Comparison of ENCODE assay signal across 24 cellular contexts in genomic region chr13:47800593-47800992, GRCh38.
A peak's percentile ranks its signal among the peaks of the same experiment; 100 is the strongest.
DNase-seq lines count a peak whose midpoint lies in the region; ATAC-seq lines count a peak whose summit lies in the region.
"Had no signal": no experiment of that assay in that cellular context is flagged by ENCODE, and none has a peak within 500 bp of the region (broad histone marks: within the 10 kb centered on the region; RNA-seq: fewer than 3 reads in every experiment).

No MANE protein-coding gene starts in this region.

- DNase-seq in activated T-cell treated with anti-CD3 and anti-CD28 coated beads, Interleukin-2, amount 50 U/mL, for 72 hours = no peak
- DNase-seq in activated T-cell treated with anti-CD3 and anti-CD28 coated beads for 4 hours (no peak), T-helper 17 cell (no peak), T-cell (no peak)
- no peak for DNase-seq in stimulated activated naive CD8-positive, alpha-beta T cell treated with anti-CD3 and anti-CD28 coated beads, Interleukin-15, amount 100 ng/mL, for 72 hours
- no peak for DNase-seq in stimulated activated naive CD8-positive, alpha-beta T cell treated with anti-CD3 and anti-CD28 coated beads, Interleukin-15, Interleukin-2, amounts not matched to agents 100 U/mL and 50 U/mL, for 24 hours
- DNase-seq: 8988T; ACHN; BE2C; C1 segment of cervical spinal cord; CD4-positive, alpha-beta memory T cell; CD4-positive, CD25-positive, alpha-beta regulatory T cell; CD8-positive, alpha-beta memory T cell; COR-L47; DMS 273 treated with DMSO at 0.1 percent for 48 hours; DMS153; DMS53; DMS79; DND-41; EL; GDM1 had no signal

- no peaks in the 10 kb centered on the region for H3K9me3 ChIP-seq in T-helper 17 cell (ENCODE audit: control insufficient read depth, low read length, poor library complexity, severe bottlenecking)
- H3K9me3 ChIP-seq: BE2C had no signal

- H3K27me3 Mint-ChIP-seq in activated T-cell treated with anti-CD3 and anti-CD28 coated beads, Interleukin-2, amount 50 U/mL, for 72 hours (ENCODE audit: low read depth) = no peaks in the 10 kb centered on the region
- H3K27me3 Mint-ChIP-seq in stimulated activated naive CD8-positive, alpha-beta T cell treated with anti-CD3 and anti-CD28 coated beads, Interleukin-15, amount 100 ng/mL, for 72 hours = no peaks in the 10 kb centered on the region
- peaks cover 11% of the 10 kb centered on the region for H3K27me3 Mint-ChIP-seq in T-helper 17 cell
- peaks cover 0 to 2% of the 10 kb centered on the region in 2 donors for H3K27me3 Mint-ChIP-seq in T-cell

- H3K4me1 Mint-ChIP-seq in activated T-cell treated with anti-CD3 and anti-CD28 coated beads, Interleukin-2, amount 50 U/mL, for 72 hours (ENCODE audit: low read depth) = peaks cover 5% of the 10 kb centered on the region
- H3K4me1 Mint-ChIP-seq in stimulated activated naive CD8-positive, alpha-beta T cell treated with anti-CD3 and anti-CD28 coated beads, Interleukin-15, amount 100 ng/mL, for 72 hours = no peaks in the 10 kb centered on the region
- peaks cover 2% of the 10 kb centered on the region for H3K4me1 Mint-ChIP-seq in T-helper 17 cell
- H3K4me1 Mint-ChIP-seq in T-cell = no peaks in the 10 kb centered on the region
- H3K4me1 Mint-ChIP-seq: CD14-positive monocyte; CD4-positive, alpha-beta memory T cell; CD4-positive, CD25-positive, alpha-beta regulatory T cell; CD8-positive, alpha-beta memory T cell had no signal

- POLR2A ChIA-PET in T-cell (lab: Charles Lee) = no interaction called here

- H3K4me3 Mint-ChIP-seq in activated T-cell treated with anti-CD3 and anti-CD28 coated beads, Interleukin-2, amount 50 U/mL, for 72 hours = no peak overlapping the region
- H3K4me3 Mint-ChIP-seq in stimulated activated naive CD8-positive, alpha-beta T cell treated with anti-CD3 and anti-CD28 coated beads, Interleukin-15, amount 100 ng/mL, for 72 hours = no peak overlapping the region
- no peak overlapping the region for H3K4me3 Mint-ChIP-seq in T-helper 17 cell
- no peak overlapping the region for H3K4me3 Mint-ChIP-seq in T-cell
- H3K4me3 Mint-ChIP-seq: CD14-positive monocyte; CD4-positive, alpha-beta memory T cell; CD4-positive, CD25-positive, alpha-beta regulatory T cell; CD8-positive, alpha-beta memory T cell had no signal

- ATAC-seq in activated T-cell treated with anti-CD3 and anti-CD28 coated beads, Interleukin-2, amount 50 U/mL, for 72 hours (replicated peaks in 1 of 2) = peak; percentile 41 to 49
- peak; percentile 55 for ATAC-seq in stimulated activated naive CD8-positive, alpha-beta T cell treated with anti-CD3 and anti-CD28 coated beads, Interleukin-15, amount 100 ng/mL, for 72 hours
- no peak for ATAC-seq in stimulated activated naive CD8-positive, alpha-beta T cell treated with anti-CD3 and anti-CD28 coated beads, Interleukin-15, Interleukin-2, amounts not matched to agents 100 U/mL and 50 U/mL, for 24 hours
- ATAC-seq in T-helper 17 cell (no peak), T-cell (replicated peaks in 1 of 4) (no peak), GM21529 (IDR thresholded peaks at IDR 0.05; ENCODE audit: unreplicated experiment) (no peak)
- ATAC-seq: GM12878 had no signal

- CTCF ChIA-PET in T-cell (lab: Charles Lee) = no interaction called here

- no peaks in the 10 kb centered on the region for H3K36me3 Mint-ChIP-seq in activated T-cell treated with anti-CD3 and anti-CD28 coated beads, Interleukin-2, amount 50 U/mL, for 72 hours (ENCODE audit: insufficient read depth in 2 of 2)
- H3K36me3 Mint-ChIP-seq in T-helper 17 cell (ENCODE audit: low read depth) = peaks cover 5% of the 10 kb centered on the region
- H3K36me3 Mint-ChIP-seq in T-cell = no peaks in the 10 kb centered on the region
- H3K36me3 Mint-ChIP-seq: CD14-positive monocyte; CD4-positive, alpha-beta memory T cell; CD4-positive, CD25-positive, alpha-beta regulatory T cell had no signal

- H3K9me3 Mint-ChIP-seq in activated T-cell treated with anti-CD3 and anti-CD28 coated beads, Interleukin-2, amount 50 U/mL, for 72 hours = no peaks in the 10 kb centered on the region
- peaks cover 0 to 10% of the 10 kb centered on the region in 2 donors for H3K9me3 Mint-ChIP-seq in stimulated activated naive CD8-positive, alpha-beta T cell treated with anti-CD3 and anti-CD28 coated beads, Interleukin-15, amount 100 ng/mL, for 72 hours
- no peaks in the 10 kb centered on the region for H3K9me3 Mint-ChIP-seq in T-cell

- H3K27ac Mint-ChIP-seq in activated T-cell treated with anti-CD3 and anti-CD28 coated beads, Interleukin-2, amount 50 U/mL, for 72 hours = no peak overlapping the region
- H3K27ac Mint-ChIP-seq in stimulated activated naive CD8-positive, alpha-beta T cell treated with anti-CD3 and anti-CD28 coated beads, Interleukin-15, amount 100 ng/mL, for 72 hours = no peak overlapping the region
- H3K27ac Mint-ChIP-seq in T-helper 17 cell (peak overlapping the region; percentile 1), T-cell (no peak overlapping the region)
- H3K27ac Mint-ChIP-seq: CD14-positive monocyte; CD4-positive, alpha-beta memory T cell; CD4-positive, CD25-positive, alpha-beta regulatory T cell; CD8-positive, alpha-beta memory T cell had no signal

Comparison
In these comparisons a context has a peak if more than half of its experiments do, and no peak if none do; other contexts are left out.
1. ATAC-seq: peak in activated T-cell treated with anti-CD3 and anti-CD28 coated beads, Interleukin-2, amount 50 U/mL, for 72 hours (2 of 2) and stimulated activated naive CD8-positive, alpha-beta T cell treated with anti-CD3 and anti-CD28 coated beads, Interleukin-15, amount 100 ng/mL, for 72 hours (single experiment); none in stimulated activated naive CD8-positive, alpha-beta T cell treated with anti-CD3 and anti-CD28 coated beads, Interleukin-15, Interleukin-2, amounts not matched to agents 100 U/mL and 50 U/mL, for 24 hours (single experiment), T-helper 17 cell (single experiment), T-cell (0 of 4) and GM21529 (single experiment).